In the genomic region with DNA sequence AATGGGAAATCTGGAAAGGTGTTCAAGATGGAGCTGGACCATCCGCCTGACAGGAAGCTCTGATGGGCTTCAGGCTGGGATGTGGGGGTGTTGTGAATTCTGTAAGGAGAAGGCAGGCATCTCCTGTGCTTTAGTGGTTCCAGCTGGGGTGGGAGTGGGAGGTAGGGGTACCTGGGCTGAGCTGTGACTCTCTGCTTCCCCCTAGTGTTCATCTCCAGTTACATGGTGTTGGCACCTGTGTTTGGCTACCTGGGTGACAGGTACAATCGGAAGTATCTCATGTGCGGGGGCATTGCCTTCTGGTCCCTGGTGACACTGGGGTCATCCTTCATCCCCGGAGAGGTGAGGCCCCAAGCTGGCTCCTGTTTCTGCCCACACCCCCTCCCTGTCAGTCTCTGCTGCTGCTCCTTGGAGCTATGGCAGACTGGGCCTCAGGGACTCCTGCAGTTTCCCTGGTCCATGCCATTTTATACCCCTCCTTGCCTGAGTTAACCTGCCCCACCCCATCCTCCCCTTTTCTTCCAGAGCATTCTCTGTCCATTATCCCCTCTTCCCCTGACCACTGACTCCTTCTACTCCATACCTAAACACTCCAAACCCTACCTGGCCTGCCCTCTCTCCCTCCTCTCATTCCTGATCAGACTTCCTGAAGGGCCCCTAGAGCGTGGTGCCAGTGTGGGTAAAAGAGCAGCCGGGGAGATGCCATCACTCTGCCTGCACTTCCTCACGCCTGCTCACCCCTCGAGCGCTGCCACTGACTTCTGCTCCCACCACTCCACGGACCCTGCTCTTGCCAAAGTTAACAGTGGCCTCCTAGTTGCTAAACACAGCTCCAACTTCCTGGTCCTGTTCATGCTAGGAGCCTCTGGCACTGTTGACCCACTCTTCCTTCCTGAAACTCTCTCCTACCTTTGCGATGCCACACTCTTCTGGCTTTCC, we compare ENCODE assay signal across 2 cellular contexts.
TF ChIP-seq lines count a peak whose summit lies in the region.

No MANE protein-coding gene starts in this region.

TF ChIP-seq in WTC11, 78 proteins besides CTCF, POLR2A, EP300 and RAD21 (continued from another document):
- TF ChIP-seq, protein P1, sequence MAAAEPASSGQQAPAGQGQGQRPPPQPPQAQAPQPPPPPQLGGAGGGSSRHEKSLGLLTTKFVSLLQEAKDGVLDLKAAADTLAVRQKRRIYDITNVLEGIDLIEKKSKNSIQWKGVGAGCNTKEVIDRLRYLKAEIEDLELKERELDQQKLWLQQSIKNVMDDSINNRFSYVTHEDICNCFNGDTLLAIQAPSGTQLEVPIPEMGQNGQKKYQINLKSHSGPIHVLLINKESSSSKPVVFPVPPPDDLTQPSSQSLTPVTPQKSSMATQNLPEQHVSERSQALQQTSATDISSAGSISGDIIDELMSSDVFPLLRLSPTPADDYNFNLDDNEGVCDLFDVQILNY (CRISPR knock-in tag; IDR thresholded peaks at IDR 0.05), result no peak
- TF ChIP-seq, protein P2, sequence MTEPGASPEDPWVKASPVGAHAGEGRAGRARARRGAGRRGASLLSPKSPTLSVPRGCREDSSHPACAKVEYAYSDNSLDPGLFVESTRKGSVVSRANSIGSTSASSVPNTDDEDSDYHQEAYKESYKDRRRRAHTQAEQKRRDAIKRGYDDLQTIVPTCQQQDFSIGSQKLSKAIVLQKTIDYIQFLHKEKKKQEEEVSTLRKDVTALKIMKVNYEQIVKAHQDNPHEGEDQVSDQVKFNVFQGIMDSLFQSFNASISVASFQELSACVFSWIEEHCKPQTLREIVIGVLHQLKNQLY (CRISPR knock-in tag; IDR thresholded peaks at IDR 0.05), result no peak
- TF ChIP-seq, protein P3, sequence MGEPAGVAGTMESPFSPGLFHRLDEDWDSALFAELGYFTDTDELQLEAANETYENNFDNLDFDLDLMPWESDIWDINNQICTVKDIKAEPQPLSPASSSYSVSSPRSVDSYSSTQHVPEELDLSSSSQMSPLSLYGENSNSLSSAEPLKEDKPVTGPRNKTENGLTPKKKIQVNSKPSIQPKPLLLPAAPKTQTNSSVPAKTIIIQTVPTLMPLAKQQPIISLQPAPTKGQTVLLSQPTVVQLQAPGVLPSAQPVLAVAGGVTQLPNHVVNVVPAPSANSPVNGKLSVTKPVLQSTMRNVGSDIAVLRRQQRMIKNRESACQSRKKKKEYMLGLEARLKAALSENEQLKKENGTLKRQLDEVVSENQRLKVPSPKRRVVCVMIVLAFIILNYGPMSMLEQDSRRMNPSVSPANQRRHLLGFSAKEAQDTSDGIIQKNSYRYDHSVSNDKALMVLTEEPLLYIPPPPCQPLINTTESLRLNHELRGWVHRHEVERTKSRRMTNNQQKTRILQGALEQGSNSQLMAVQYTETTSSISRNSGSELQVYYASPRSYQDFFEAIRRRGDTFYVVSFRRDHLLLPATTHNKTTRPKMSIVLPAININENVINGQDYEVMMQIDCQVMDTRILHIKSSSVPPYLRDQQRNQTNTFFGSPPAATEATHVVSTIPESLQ (CRISPR knock-in tag; IDR thresholded peaks at IDR 0.05), result no peak
- TF ChIP-seq SMAD4 (CRISPR knock-in tag; IDR thresholded peaks at IDR 0.05) (no peak), NFYB (CRISPR knock-in tag; conservative IDR thresholded peaks at IDR 0.05; ENCODE audit: low read depth) (no peak), ZNF219 (CRISPR knock-in tag; IDR thresholded peaks at IDR 0.05; ENCODE audit: borderline replicate concordance) (no peak), JUN (CRISPR knock-in tag; IDR thresholded peaks at IDR 0.05) (no peak)

TF ChIP-seq in liver, 16 proteins besides CTCF, POLR2A, EP300 and RAD21 (continued from another document):
- TF ChIP-seq, protein P4, sequence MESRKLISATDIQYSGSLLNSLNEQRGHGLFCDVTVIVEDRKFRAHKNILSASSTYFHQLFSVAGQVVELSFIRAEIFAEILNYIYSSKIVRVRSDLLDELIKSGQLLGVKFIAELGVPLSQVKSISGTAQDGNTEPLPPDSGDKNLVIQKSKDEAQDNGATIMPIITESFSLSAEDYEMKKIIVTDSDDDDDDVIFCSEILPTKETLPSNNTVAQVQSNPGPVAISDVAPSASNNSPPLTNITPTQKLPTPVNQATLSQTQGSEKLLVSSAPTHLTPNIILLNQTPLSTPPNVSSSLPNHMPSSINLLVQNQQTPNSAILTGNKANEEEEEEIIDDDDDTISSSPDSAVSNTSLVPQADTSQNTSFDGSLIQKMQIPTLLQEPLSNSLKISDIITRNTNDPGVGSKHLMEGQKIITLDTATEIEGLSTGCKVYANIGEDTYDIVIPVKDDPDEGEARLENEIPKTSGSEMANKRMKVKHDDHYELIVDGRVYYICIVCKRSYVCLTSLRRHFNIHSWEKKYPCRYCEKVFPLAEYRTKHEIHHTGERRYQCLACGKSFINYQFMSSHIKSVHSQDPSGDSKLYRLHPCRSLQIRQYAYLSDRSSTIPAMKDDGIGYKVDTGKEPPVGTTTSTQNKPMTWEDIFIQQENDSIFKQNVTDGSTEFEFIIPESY (IDR thresholded peaks at IDR 0.05), result no peak
- no peak for TF ChIP-seq HNF4G (IDR thresholded peaks at IDR 0.05)
- no peak for TF ChIP-seq SP1 (IDR thresholded peaks at IDR 0.05)
- no peak for TF ChIP-seq HNF4A (conservative IDR thresholded peaks at IDR 0.05)
TF ChIP-seq in liver: peak in this region for 0.
